In the genomic region with DNA sequence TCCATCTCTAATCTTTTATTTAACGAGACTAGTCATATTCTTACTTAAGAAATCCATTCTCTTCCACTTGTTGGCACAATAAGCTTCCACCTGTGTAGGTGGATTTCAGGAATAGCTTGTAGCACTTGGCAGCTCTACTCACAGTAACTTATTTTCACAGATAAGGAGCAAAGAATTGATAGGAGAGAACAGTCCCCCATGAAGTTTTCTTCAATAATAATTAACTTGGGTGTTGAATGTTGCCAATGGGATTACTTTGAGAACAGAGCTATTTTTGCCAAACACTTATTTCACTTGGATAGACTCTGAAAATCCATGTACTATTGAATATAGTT, we compare ENCODE assay signal across 6 cellular contexts.
"Had no signal": no experiment of that assay in that cellular context is flagged by ENCODE, and none has a peak within 500 bp of the region (broad histone marks: within the 10 kb centered on the region; RNA-seq: fewer than 3 reads in every experiment).

No MANE protein-coding gene starts in this region.

- H3K4me3 ChIP-seq: GM23338 had no signal

- ATAC-seq: GM23338, HepG2 had no signal

- DNase-seq: H9, HCEC 1CT, KBM-7 had no signal

- H3K27ac ChIP-seq: HL-60 had no signal
